Comparison of ENCODE assay signal across 32 cellular contexts in genomic region chr18:4007846-4008245, GRCh38.
"Had no signal": no experiment of that assay in that cellular context is flagged by ENCODE, and none has a peak within 500 bp of the region (broad histone marks: within the 10 kb centered on the region; RNA-seq: fewer than 3 reads in every experiment).

No MANE protein-coding gene starts in this region.

- H3K4me1 ChIP-seq: pancreas, parathyroid adenoma, prostate gland, psoas muscle, right atrium auricular region, right lobe of liver, sigmoid colon, spleen had no signal

- H3K36me3 Mint-ChIP-seq: naive thymus-derived CD4-positive, alpha-beta T cell; naive thymus-derived CD8-positive, alpha-beta T cell; natural killer cell; natural killer cell treated with Interleukin-12 subunit alpha and Interleukin-12 subunit beta and Interleukin-15 and Interleukin-18, amount 100 ng/mL, for 72 hours; neural progenitor cell had no signal

- FAIRE-seq: pancreas, small intestine had no signal

- H3K4me3 ChIP-seq: neural progenitor cell, ovary, pancreas, prostate gland, psoas muscle, right atrium auricular region, right lobe of liver, sigmoid colon, skin epidermis, smooth muscle cell, spleen had no signal

- H3K27me3 ChIP-seq: neural progenitor cell, neutrophil, ovary, pancreas, right atrium auricular region, right lobe of liver, sigmoid colon had no signal

- ATAC-seq: naive thymus-derived CD4-positive, alpha-beta T cell; naive thymus-derived CD8-positive, alpha-beta T cell; natural killer cell; natural killer cell treated with Interleukin-12 subunit alpha and Interleukin-12 subunit beta and Interleukin-15 and Interleukin-18, amount 100 ng/mL, for 72 hours; pancreas; psoas muscle; right cardiac atrium; right lobe of liver; sciatic nerve had no signal

- H3K27me3 Mint-ChIP-seq: progenitor cell of endocrine pancreas had no signal

- H3K27ac Mint-ChIP-seq: naive thymus-derived CD4-positive, alpha-beta T cell; naive thymus-derived CD8-positive, alpha-beta T cell; natural killer cell; natural killer cell treated with Interleukin-12 subunit alpha and Interleukin-12 subunit beta and Interleukin-15 and Interleukin-18, amount 100 ng/mL, for 72 hours; nephron; nephron progenitor cell; neural progenitor cell; progenitor cell of endocrine pancreas had no signal

- H3K27ac ChIP-seq: neural progenitor cell, neutrophil, ovary, pancreas, parathyroid adenoma, prostate gland, psoas muscle, right atrium auricular region, right lobe of liver, sigmoid colon, skin epidermis, spleen had no signal

- DNase-seq: naive thymus-derived CD4-positive, alpha-beta T cell; naive thymus-derived CD8-positive, alpha-beta T cell; natural killer cell; nephron progenitor cell; nucleus accumbens; occipital lobe; ovary; pancreas; posterior cingulate gyrus; psoas muscle; retina; right cardiac atrium; right lobe of liver; sigmoid colon; small intestine; spleen; stimulated activated CD4-positive, alpha-beta T cell treated with anti-CD3 and anti-CD28 coated beads, Interleukin-12 subunit alpha, Interleukin-12 subunit beta, amount 100 ng/mL, for 4 hours; stimulated activated CD4-positive, alpha-beta T cell treated with anti-CD3 and anti-CD28 coated beads, Interleukin-15, amount 100 ng/mL, for 24 hours; stimulated activated CD4-positive, alpha-beta T cell treated with anti-CD3 and anti-CD28 coated beads, Interleukin-1b, Interleukin-23, amount 100 ng/mL, for 48 hours; stimulated activated CD4-positive, alpha-beta T cell treated with anti-CD3 and anti-CD28 coated beads, Interleukin-2, amount 100 ng/mL, for 24 hours had no signal

- H3K4me1 Mint-ChIP-seq: naive thymus-derived CD4-positive, alpha-beta T cell; naive thymus-derived CD8-positive, alpha-beta T cell; natural killer cell; nephron; nephron progenitor cell had no signal

- H3K36me3 ChIP-seq: neural progenitor cell, neutrophil, ovary, pancreas, prostate gland, right atrium auricular region, right lobe of liver, sigmoid colon, spleen had no signal

- H2AFZ ChIP-seq: neural progenitor cell, parathyroid adenoma had no signal

- H3K9me3 Mint-ChIP-seq: natural killer cell treated with Interleukin-12 subunit alpha and Interleukin-12 subunit beta and Interleukin-15 and Interleukin-18, amount 100 ng/mL, for 72 hours; nephron had no signal

- H3K4me2 ChIP-seq: neural progenitor cell, smooth muscle cell had no signal

- H3K9me3 ChIP-seq: neutrophil, ovary, pancreas, prostate gland, psoas muscle, right atrium auricular region, right lobe of liver, sigmoid colon, spleen had no signal

- H3K4me3 Mint-ChIP-seq: naive thymus-derived CD4-positive, alpha-beta T cell; naive thymus-derived CD8-positive, alpha-beta T cell; natural killer cell; natural killer cell treated with Interleukin-12 subunit alpha and Interleukin-12 subunit beta and Interleukin-15 and Interleukin-18, amount 100 ng/mL, for 72 hours; nephron; nephron progenitor cell; neural crest cell; neural progenitor cell had no signal

- H3K79me2 ChIP-seq: parathyroid adenoma had no signal

- H3K9ac ChIP-seq: neural progenitor cell, parathyroid adenoma had no signal
